ENCODE assay signal across 8 cellular contexts in genomic region chr2:240622631-240623235, GRCh38. TPM values are rescaled to one million over a fixed set of nuclear protein-coding genes. Genes with fewer than 3 reads are reported as not detected.
A peak's percentile ranks its signal among the peaks of the same experiment; 100 is the strongest.
DNase-seq lines count a peak whose midpoint lies in the region; ATAC-seq and TF ChIP-seq lines count a peak whose summit lies in the region.

No MANE protein-coding gene starts in this region.

- DNase-seq in activated effector memory CD4-positive, alpha-beta T cell treated with anti-CD3 and anti-CD28 coated beads, Interleukin-2, amount 50 U/mL, for 16 hours = peak; percentile 79
- no peak for DNase-seq in activated effector memory CD4-positive, alpha-beta T cell treated with Interleukin-2 at 50 U/mL for 16 hours
- peak; percentile 67 for DNase-seq in activated T-cell treated with anti-CD3 and anti-CD28 coated beads, Interleukin-2, amount 50 U/mL, for 1 hour
- DNase-seq in left kidney (ENCODE audit: low read depth, low spot score) (peak; percentile 61), thyroid gland (peak; percentile 52 to 54)

- H3K36me3 ChIP-seq in thyroid gland = no peaks in the 10 kb centered on the region

- TF ChIP-seq POLR2A in thyroid gland (IDR thresholded peaks at IDR 0.05) = no peak

- H3K27me3 ChIP-seq in thyroid gland = no peaks in the 10 kb centered on the region

- WGBS in thyroid gland, 2 donors = 35 to 42% methylated on average over 27 to 30 of the region's 34 CpGs

- no peak for TF ChIP-seq CTCF in thyroid gland (IDR thresholded peaks at IDR 0.05)

- no peak overlapping the region for H3K27ac ChIP-seq in thyroid gland

- H3K4me1 ChIP-seq in thyroid gland = peaks cover 0 to 8% of the 10 kb centered on the region in 2 donors

- ATAC-seq in GM19035 (IDR thresholded peaks at IDR 0.05; ENCODE audit: unreplicated experiment) (no peak), HG03342 (IDR thresholded peaks at IDR 0.05; ENCODE audit: unreplicated experiment) (no peak), HG02981 (IDR thresholded peaks at IDR 0.05; ENCODE audit: unreplicated experiment) (no peak)

- no peaks in the 10 kb centered on the region for H3K9me3 ChIP-seq in thyroid gland

- no peak overlapping the region for H3K4me3 ChIP-seq in thyroid gland (replicated peaks in 1 of 3)

- intact Hi-C loops in thyroid gland (cut with DNase I) = no loop called here

RNA-seq across cellular contexts. Expression of gene GPR35, which starts 2.5 kb away (rescaled TPM):
- 1 to 10 TPM in 2 of 4 donors, under 1 TPM in 2; 0.29 to 1.7 (median 1.0) TPM for total RNA-seq in thyroid gland

RNA-seq across cellular contexts. Expression of gene CAPN10, which starts 36.2 kb away (rescaled TPM):
- 10 to 100 TPM; 19.3 to 25.3 (median 21.7) TPM for total RNA-seq in thyroid gland

RNA-seq across cellular contexts. Expression of gene RNPEPL1, which starts 54.4 kb away (rescaled TPM):
- total RNA-seq in thyroid gland = 10 to 100 TPM; 20.0 to 45.5 (median 37.3) TPM

RNA-seq across cellular contexts. Expression of gene AQP12B, which starts 60.0 kb away (rescaled TPM):
- under 1 TPM in 1 of 4 donors, not detected in 3; 0.13 TPM for total RNA-seq in thyroid gland
